8 cellular contexts compared by ENCODE assay signal in genomic region chr13:113393226-113393571, GRCh38. TPM values are rescaled to one million over a fixed set of nuclear protein-coding genes. Genes with fewer than 3 reads are reported as not detected.
DNase-seq lines count a peak whose midpoint lies in the region; ATAC-seq and TF ChIP-seq lines count a peak whose summit lies in the region.

No MANE protein-coding gene starts in this region.

- H4K20me1 ChIP-seq in PC-9 (ENCODE audit: insufficient read depth) = no peaks in the 10 kb centered on the region

- BruUV-seq in PC-9 (replicated peaks; lab: Mats Ljungman, UMichigan) = no TSS peak

- H3K4me3 ChIP-seq in GM12865 (ENCODE audit: low read depth, low read length) = peak overlapping the region; percentile 78
- H3K4me3 ChIP-seq in PC-9 = peak overlapping the region; percentile 59; the same call in 1 of the 2 replicates
- peak overlapping the region in 3 of 4 donors; percentile 52 to 90 (median 62) for H3K4me3 ChIP-seq in esophagus squamous epithelium
- peak overlapping the region; percentile 73 for H3K4me3 ChIP-seq in trophoblast cell (ENCODE audit: low read depth, low read length)

- H4K91ac ChIP-seq in trophoblast cell (ENCODE audit: low read depth, low read length) = no peak overlapping the region

- DNase-seq in GM12865 (ENCODE audit: low read depth) (no peak), PC-9 (no peak), esophagus squamous epithelium (lab: John Stamatoyannopoulos, UW) (no peak), trophoblast cell (no peak), GM19238 (ENCODE audit: insufficient read length, low spot score) (no peak), NCI-H2171 treated with DMSO at 0.1 percent for 48 hours (lab: John Stamatoyannopoulos, UW) (no peak)

- no peak overlapping the region for H4K12ac ChIP-seq in trophoblast cell (ENCODE audit: low read depth, low read length)

- 0 out of 2 replicates have a peak, but pooled peaks cover 4% of the 10 kb centered on the region for H3K4me1 ChIP-seq in PC-9 (replicated peaks; ENCODE audit: insufficient read depth)
- peaks cover 4 to 17% (median 10%) of the 10 kb centered on the region in 3 donors for H3K4me1 ChIP-seq in esophagus squamous epithelium
- H3K4me1 ChIP-seq in trophoblast cell (ENCODE audit: control insufficient read depth in 1 of 2, insufficient read depth in 2 of 2, low read length in 2 of 2) = peaks cover 10 to 13% of the 10 kb centered on the region in 2 experiments

- H3K27me3 ChIP-seq in PC-9 (ENCODE audit: insufficient read depth, low read depth) (peaks cover 34% of the 10 kb centered on the region), esophagus squamous epithelium (no peaks in the 10 kb centered on the region), trophoblast cell (ENCODE audit: insufficient read depth, low read length) (no peaks in the 10 kb centered on the region)

- 67 to 84% methylated on average over 8 to 9 of the region's 13 CpGs for WGBS in esophagus squamous epithelium, 2 donors
- no CpG with 5 or more reads among the region's 13 CpGs for WGBS in trophoblast cell (ENCODE audit: extremely low coverage, insufficient coverage, insufficient read length)

- no peak overlapping the region for H2AK5ac ChIP-seq in trophoblast cell (ENCODE audit: low read length)

- H3K4me2 ChIP-seq in PC-9 = peak overlapping the region; percentile 87
- no peak overlapping the region for H3K4me2 ChIP-seq in trophoblast cell (ENCODE audit: low read length)

- no peak overlapping the region for H3K23ac ChIP-seq in trophoblast cell (ENCODE audit: low read length)

- no peaks in the 10 kb centered on the region for H3K9me2 ChIP-seq in PC-9 (ENCODE audit: insufficient read depth)

- intact Hi-C loops in PC-9 (cut with micrococcal nuclease; ENCODE audit: unreplicated experiment) = loop anchor here (5.0 kb wide), 1 partner anchor 54 kb away; no protein-coding TSS in a partner anchor
- intact Hi-C loops in esophagus squamous epithelium (cut with DNase I) = loop anchor here (10.0 kb wide), 1 partner anchor 118 kb away; no protein-coding TSS in a partner anchor

- H3K36me3 ChIP-seq in PC-9 (ENCODE audit: low read depth) (no peaks in the 10 kb centered on the region), esophagus squamous epithelium (no peaks in the 10 kb centered on the region), trophoblast cell (ENCODE audit: control insufficient read depth in 1 of 2, insufficient read depth in 2 of 2, low read length in 2 of 2) (no peaks in the 10 kb centered on the region)

- peaks cover 15% of the 10 kb centered on the region; the same call in 1 of the 2 replicates for H3F3A ChIP-seq in PC-9 (ENCODE audit: insufficient read depth, low read depth)

- no peak overlapping the region for H2BK12ac ChIP-seq in trophoblast cell (ENCODE audit: low read length)

- peak overlapping the region; percentile 69 for H4K8ac ChIP-seq in trophoblast cell (ENCODE audit: low read depth, low read length)

- H2AFZ ChIP-seq in PC-9 = no peak overlapping the region
- H2AFZ ChIP-seq in trophoblast cell (ENCODE audit: insufficient read depth, low read length, poor library complexity) = no peak overlapping the region

- no peak overlapping the region for H2BK120ac ChIP-seq in trophoblast cell (ENCODE audit: insufficient read depth, low read length, poor library complexity)

- CTCF ChIA-PET in PC-9 (lab: Charles Lee) = no interaction called here

- ATAC-seq in HG03097 (IDR thresholded peaks at IDR 0.05; ENCODE audit: low FRiP score, unreplicated experiment) = no peak
- no peak for ATAC-seq in GM18868 (IDR thresholded peaks at IDR 0.05; ENCODE audit: unreplicated experiment)

- H3K27ac ChIP-seq in PC-9 (no peak overlapping the region), esophagus squamous epithelium (no peak overlapping the region), trophoblast cell (ENCODE audit: low read depth, low read length) (no peak overlapping the region)

- no peaks in the 10 kb centered on the region for H3K9me3 ChIP-seq in PC-9 (ENCODE audit: insufficient read depth, low read depth)
- H3K9me3 ChIP-seq in esophagus squamous epithelium = no peaks in the 10 kb centered on the region
- no peaks in the 10 kb centered on the region for H3K9me3 ChIP-seq in trophoblast cell (ENCODE audit: insufficient read depth, low read depth, low read length)

- no peak overlapping the region for H3K18ac ChIP-seq in trophoblast cell (ENCODE audit: low read length)

- peaks cover 6% of the 10 kb centered on the region for H3K79me1 ChIP-seq in trophoblast cell (ENCODE audit: low read length)

- no peaks in the 10 kb centered on the region for H3K79me2 ChIP-seq in PC-9 (ENCODE audit: low read depth)
- peaks cover 3% of the 10 kb centered on the region for H3K79me2 ChIP-seq in trophoblast cell (ENCODE audit: control insufficient read depth, insufficient read depth, low read length, poor library complexity)

- H3K9ac ChIP-seq in trophoblast cell (ENCODE audit: low read length) = no peak overlapping the region

- no peak overlapping the region for H2BK5ac ChIP-seq in trophoblast cell (ENCODE audit: low read depth, low read length, poor library complexity)

- POLR2A ChIA-PET in PC-9 (lab: Charles Lee; ENCODE audit: unreplicated experiment) = no interaction called here

- TF ChIP-seq POLR2A in esophagus squamous epithelium (IDR thresholded peaks at IDR 0.05) = no peak

- H3K4ac ChIP-seq in trophoblast cell (ENCODE audit: low read depth, low read length) = no peak overlapping the region

- no peak for TF ChIP-seq CTCF in GM12865 (IDR thresholded peaks at IDR 0.05; ENCODE audit: insufficient read depth, low read depth, low read length, missing control alignments)
- TF ChIP-seq CTCF in PC-9 (conservative IDR thresholded peaks at IDR 0.05) = no peak
- no peak for TF ChIP-seq CTCF in esophagus squamous epithelium (IDR thresholded peaks at IDR 0.05)

- H3K14ac ChIP-seq in trophoblast cell (ENCODE audit: low read length) = no peak overlapping the region

RNA-seq across cellular contexts. Expression of gene GRTP1, which starts 29.3 kb away (rescaled TPM):
- total RNA-seq in PC-9 (2021) = 22.2 and 22.9 TPM in 2 replicates
- total RNA-seq in esophagus squamous epithelium = 10 to 100 TPM; 14.7 to 18.5 (median 15.7) TPM
- polyA plus RNA-seq in trophoblast cell (2013) = 8.6 and 8.7 TPM in 2 replicates
